In the genomic region with DNA sequence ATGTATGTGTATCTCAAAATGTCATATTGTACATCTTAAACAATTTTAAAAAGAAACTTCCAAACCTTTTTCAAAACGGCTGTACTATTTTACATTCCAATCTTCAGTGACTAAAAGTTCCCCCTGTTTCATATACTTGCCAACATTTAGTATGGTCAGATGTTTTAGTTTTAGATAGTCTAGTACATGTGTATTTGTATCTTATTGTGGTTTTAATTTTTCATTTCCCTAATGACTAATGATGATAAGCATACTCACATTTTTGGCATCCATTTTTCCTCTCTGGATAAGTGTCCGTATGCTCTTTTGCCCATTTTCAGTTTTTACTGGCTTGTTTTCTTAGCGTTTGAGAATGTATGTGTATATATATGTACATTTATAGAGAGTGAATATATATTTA, we compare ENCODE assay signal across 28 cellular contexts.
"Had no signal": no experiment of that assay in that cellular context is flagged by ENCODE, and none has a peak within 500 bp of the region (broad histone marks: within the 10 kb centered on the region; RNA-seq: fewer than 3 reads in every experiment).

No MANE protein-coding gene starts in this region.

- H3K4me3 ChIP-seq: adrenal gland, ascending aorta, colonic mucosa, gastroesophageal sphincter, heart right ventricle, hepatocyte had no signal

- H3K79me2 ChIP-seq: hepatocyte had no signal

- H3K9me3 Mint-ChIP-seq: activated CD4-positive, alpha-beta T cell treated with anti-CD3 and anti-CD28 coated beads, Interleukin-2, amount 10 ng/mL, durations not matched to agents 7 days and 5 days; activated naive CD4-positive, alpha-beta T cell treated with anti-CD3 and anti-CD28 coated beads for 36 hours; activated naive CD4-positive, alpha-beta T cell treated with anti-CD3 and anti-CD28 coated beads, Interleukin-2, amount 50 U/mL, for 24 hours; activated naive CD8-positive, alpha-beta T cell treated with anti-CD3 and anti-CD28 coated beads for 36 hours; activated naive CD8-positive, alpha-beta T cell treated with anti-CD3 and anti-CD28 coated beads, Interleukin-2, amount 50 U/mL, for 24 hours; activated T-helper 2 cell treated with anti-CD3 and anti-CD28 coated beads, Interferon-gamma antibody, Interleukin-2, Interleukin-4, amounts not matched to agents 10 μg/mL and 5 μg/mL and 100 μg/mL, durations not matched to agents 14 hours and 24 hours and 36 hours had no signal

- H3K4me3 Mint-ChIP-seq: activated CD4-positive, alpha-beta memory T cell treated with anti-CD3 and anti-CD28 coated beads, Interleukin-2, amount 10 ng/mL, durations not matched to agents 7 days and 5 days; activated CD4-positive, alpha-beta T cell treated with anti-CD3 and anti-CD28 coated beads, Interleukin-2, amount 10 ng/mL, durations not matched to agents 7 days and 5 days; activated naive CD4-positive, alpha-beta T cell treated with anti-CD3 and anti-CD28 coated beads for 36 hours; activated naive CD4-positive, alpha-beta T cell treated with anti-CD3 and anti-CD28 coated beads, Interleukin-2, amount 50 U/mL, for 24 hours; activated naive CD8-positive, alpha-beta T cell treated with anti-CD3 and anti-CD28 coated beads for 36 hours; activated naive CD8-positive, alpha-beta T cell treated with anti-CD3 and anti-CD28 coated beads, Interleukin-2, amount 50 U/mL, for 24 hours; activated T-helper 1 cell treated with anti-CD3 and anti-CD28 coated beads, Interleukin-12 subunit alpha, Interleukin-12 subunit beta, Interleukin-2, Interleukin-4 antibody, amounts not matched to agents 30 ng/mL and 10 ng/mL and 1 ng/mL, durations not matched to agents 14 hours and 24 hours and 36 hours had no signal

- H3K27me3 ChIP-seq: ascending aorta, brain microvascular endothelial cell, colonic mucosa, gastroesophageal sphincter, heart right ventricle, hepatocyte had no signal

- H3K9me3 ChIP-seq: ascending aorta, colonic mucosa, gastroesophageal sphincter, heart right ventricle had no signal

- H3K4me1 Mint-ChIP-seq: activated CD4-positive, alpha-beta memory T cell treated with anti-CD3 and anti-CD28 coated beads, Interleukin-2, amount 10 ng/mL, durations not matched to agents 7 days and 5 days; activated CD4-positive, alpha-beta T cell treated with anti-CD3 and anti-CD28 coated beads, Interleukin-2, amount 10 ng/mL, durations not matched to agents 7 days and 5 days; activated naive CD4-positive, alpha-beta T cell treated with anti-CD3 and anti-CD28 coated beads, Interleukin-2, amount 50 U/mL, for 24 hours; activated naive CD8-positive, alpha-beta T cell treated with anti-CD3 and anti-CD28 coated beads for 36 hours; activated naive CD8-positive, alpha-beta T cell treated with anti-CD3 and anti-CD28 coated beads, Interleukin-2, amount 50 U/mL, for 24 hours had no signal

- H2AFZ ChIP-seq: hepatocyte had no signal

- H3K27me3 Mint-ChIP-seq: activated CD4-positive, alpha-beta memory T cell treated with anti-CD3 and anti-CD28 coated beads, Interleukin-2, amount 10 ng/mL, durations not matched to agents 7 days and 5 days; activated CD4-positive, alpha-beta T cell treated with anti-CD3 and anti-CD28 coated beads, Interleukin-2, amount 10 ng/mL, durations not matched to agents 7 days and 5 days; activated naive CD4-positive, alpha-beta T cell treated with anti-CD3 and anti-CD28 coated beads, Interleukin-2, amount 50 U/mL, for 24 hours; activated naive CD8-positive, alpha-beta T cell treated with anti-CD3 and anti-CD28 coated beads for 36 hours; activated naive CD8-positive, alpha-beta T cell treated with anti-CD3 and anti-CD28 coated beads, Interleukin-2, amount 50 U/mL, for 24 hours had no signal

- H3K36me3 Mint-ChIP-seq: activated naive CD4-positive, alpha-beta T cell treated with anti-CD3 and anti-CD28 coated beads, Interleukin-2, amount 50 U/mL, for 24 hours; activated naive CD8-positive, alpha-beta T cell treated with anti-CD3 and anti-CD28 coated beads for 36 hours had no signal

- H3K4me2 ChIP-seq: hepatocyte had no signal

- H3K27ac ChIP-seq: adrenal gland, ascending aorta, brain microvascular endothelial cell, colonic mucosa, gastroesophageal sphincter, heart right ventricle, hepatocyte had no signal

- H3K4me1 ChIP-seq: adrenal gland, ascending aorta, colonic mucosa, gastroesophageal sphincter, heart right ventricle had no signal

- ATAC-seq: activated naive CD8-positive, alpha-beta T cell treated with anti-CD3 and anti-CD28 coated beads, Interleukin-2, amount 50 U/mL, for 24 hours; esophagus mucosa; gastroesophageal sphincter; heart right ventricle had no signal

- DNase-seq: activated CD4-positive, alpha-beta memory T cell treated with anti-CD3 and anti-CD28 coated beads, Interleukin-2, amount 10 ng/mL, durations not matched to agents 7 days and 5 days; activated CD4-positive, alpha-beta T cell treated with anti-CD3 and anti-CD28 coated beads for 1 hour; activated CD4-positive, alpha-beta T cell treated with anti-CD3 and anti-CD28 coated beads for 4 hours; activated CD4-positive, alpha-beta T cell treated with anti-CD3 and anti-CD28 coated beads, Interleukin-2, amount 10 ng/mL, durations not matched to agents 7 days and 5 days; activated CD4-positive, alpha-beta T cell treated with anti-CD3 and anti-CD28 coated beads, Interleukin-2, amount 50 U/mL, for 4 hours; activated CD4-positive, CD25-positive, alpha-beta regulatory T cell; activated CD8-positive, alpha-beta memory T cell treated with anti-CD3 and anti-CD28 coated beads, Interleukin-2, amount 50 U/mL, for 4 hours; activated effector memory CD4-positive, alpha-beta T cell treated with anti-CD3 and anti-CD28 coated beads, Interleukin-2, amount 50 U/mL, for 16 hours; activated naive CD4-positive, alpha-beta T cell treated with anti-CD3 and anti-CD28 coated beads for 36 hours; activated naive CD8-positive, alpha-beta T cell treated with anti-CD3 and anti-CD28 coated beads for 36 hours; activated naive CD8-positive, alpha-beta T cell treated with anti-CD3 and anti-CD28 coated beads, Interleukin-2, amount 50 U/mL, for 24 hours; activated T-cell treated with anti-CD3 and anti-CD28 coated beads, Interleukin-2, amount 50 U/mL, for 1 hour; activated T-cell treated with anti-CD3 and anti-CD28 coated beads, Interleukin-2, amount 50 U/mL, for 48 hours; adrenal gland; brain microvascular endothelial cell; caudate nucleus; colonic mucosa; effector CD8-positive, alpha-beta T cell; foreskin melanocyte; heart right ventricle; T-helper 2 cell had no signal

- H3K36me3 ChIP-seq: adrenal gland, ascending aorta, brain microvascular endothelial cell, colonic mucosa, gastroesophageal sphincter, heart right ventricle had no signal

- H3K27ac Mint-ChIP-seq: activated CD4-positive, alpha-beta memory T cell treated with anti-CD3 and anti-CD28 coated beads, Interleukin-2, amount 10 ng/mL, durations not matched to agents 7 days and 5 days; activated CD4-positive, alpha-beta T cell treated with anti-CD3 and anti-CD28 coated beads, Interleukin-2, amount 10 ng/mL, durations not matched to agents 7 days and 5 days; activated naive CD4-positive, alpha-beta T cell treated with anti-CD3 and anti-CD28 coated beads for 36 hours; activated naive CD4-positive, alpha-beta T cell treated with anti-CD3 and anti-CD28 coated beads, Interleukin-2, amount 50 U/mL, for 24 hours; activated naive CD8-positive, alpha-beta T cell treated with anti-CD3 and anti-CD28 coated beads for 36 hours; activated naive CD8-positive, alpha-beta T cell treated with anti-CD3 and anti-CD28 coated beads, Interleukin-2, amount 50 U/mL, for 24 hours; activated T-helper 1 cell treated with anti-CD3 and anti-CD28 coated beads, Interleukin-12 subunit alpha, Interleukin-12 subunit beta, Interleukin-2, Interleukin-4 antibody, amounts not matched to agents 30 ng/mL and 10 ng/mL and 1 ng/mL, durations not matched to agents 14 hours and 24 hours and 36 hours; activated T-helper 2 cell treated with anti-CD3 and anti-CD28 coated beads, Interferon-gamma antibody, Interleukin-2, Interleukin-4, amounts not matched to agents 10 μg/mL and 5 μg/mL and 100 μg/mL, durations not matched to agents 14 hours and 24 hours and 36 hours had no signal
